Comparison of ENCODE assay signal across 8 cellular contexts in genomic region chr20:63854069-63854765, GRCh38. TPM values are rescaled to one million over a fixed set of nuclear protein-coding genes. Genes with fewer than 3 reads are reported as not detected.
DNase-seq lines count a peak whose midpoint lies in the region; ATAC-seq and TF ChIP-seq lines count a peak whose summit lies in the region.

No MANE protein-coding gene starts in this region.

- DNase-seq in GDM1 (lab: John Stamatoyannopoulos, UW), result peak; percentile 55
- DNase-seq in RPMI7951 (ENCODE audit: low read depth), result peak; percentile 93
- no peak for DNase-seq in left ventricle myocardium inferior
- DNase-seq in psoas muscle, result no peak
- no peak for DNase-seq in foreskin keratinocyte
- DNase-seq in GOT3 (lab: John Stamatoyannopoulos, UW), result no peak
- DNase-seq in tibial artery, result no peak

- peaks cover 67% of the 10 kb centered on the region for H3K4me1 ChIP-seq in left ventricle myocardium inferior
- H3K4me1 ChIP-seq in psoas muscle, result peaks cover 17% of the 10 kb centered on the region
- H3K4me1 ChIP-seq in foreskin keratinocyte, result no peaks in the 10 kb centered on the region
- H3K4me1 ChIP-seq in tibial artery, result peaks cover 0 to 41% (median 22%) of the 10 kb centered on the region in 4 donors

- WGBS in psoas muscle, 3 donors, result 17 to 37% (median 19%) methylated on average over 15 to 17 of the region's 17 CpGs

- intact Hi-C loops in left ventricle myocardium inferior (cut with micrococcal nuclease), result no loop called here
- intact Hi-C loops in psoas muscle (cut with DNase I), result no loop called here
- intact Hi-C loops in tibial artery (cut with DNase I; ENCODE audit: low total_unique reads), result no loop called here

- H3K27me3 ChIP-seq in left ventricle myocardium inferior (ENCODE audit: low read depth), result no peaks in the 10 kb centered on the region
- H3K27me3 ChIP-seq in psoas muscle (ENCODE audit: insufficient read depth in 3 of 3, low read length in 2 of 3), result peaks cover 0 to 42% (median 0%) of the 10 kb centered on the region in 3 donors
- peaks cover 51% of the 10 kb centered on the region for H3K27me3 ChIP-seq in foreskin keratinocyte
- peaks cover 0 to 57% of the 10 kb centered on the region in 2 donors for H3K27me3 ChIP-seq in tibial artery

- H3K4me3 ChIP-seq in left ventricle myocardium inferior, result peak overlapping the region; percentile 50
- H3K4me3 ChIP-seq in psoas muscle, result peak overlapping the region; percentile 16
- no peak overlapping the region for H3K4me3 ChIP-seq in tibial artery

- H3K27ac ChIP-seq in left ventricle myocardium inferior (replicated peaks) (peak overlapping the region; percentile 96), psoas muscle (peak overlapping the region; percentile 65), foreskin keratinocyte (no peak overlapping the region), tibial artery (peak overlapping the region in 1 of 2 donors; percentile 29)

- no peak for TF ChIP-seq CTCF in left ventricle myocardium inferior (IDR thresholded peaks at IDR 0.05; ENCODE audit: borderline replicate concordance)
- TF ChIP-seq CTCF in psoas muscle (IDR thresholded peaks at IDR 0.05), result no peak
- no peak for TF ChIP-seq CTCF in foreskin keratinocyte (conservative IDR thresholded peaks at IDR 0.05)
- no peak for TF ChIP-seq CTCF in tibial artery (IDR thresholded peaks at IDR 0.05)

- H3K36me3 ChIP-seq in left ventricle myocardium inferior (no peaks in the 10 kb centered on the region), psoas muscle (ENCODE audit: insufficient read depth in 1 of 2, low read depth in 1 of 2) (no peaks in the 10 kb centered on the region), tibial artery (no peaks in the 10 kb centered on the region)

- H3K9me3 ChIP-seq in left ventricle myocardium inferior (replicated peaks) (no peaks in the 10 kb centered on the region), psoas muscle (no peaks in the 10 kb centered on the region), tibial artery (no peaks in the 10 kb centered on the region)

- ATAC-seq in psoas muscle, result peak; percentile 15 to 25 (median 18)
- ATAC-seq in foreskin keratinocyte, result no peak
- ATAC-seq in HG02642 (IDR thresholded peaks at IDR 0.05; ENCODE audit: poor library complexity, unreplicated experiment), result no peak

RNA-seq across cellular contexts. Expression of gene ABHD16B, which starts 7.1 kb away (rescaled TPM):
- not detected in 2 replicates for total RNA-seq in RPMI7951 (2014; rRNA removed; shearing (Covaris generic))
- total RNA-seq in left ventricle myocardium inferior (not detected), psoas muscle (not detected), foreskin keratinocyte (not detected in 2 replicates)
- polyA plus RNA-seq in psoas muscle (1 to 10 TPM in 1 of 3 donors, under 1 TPM in 2; 0.04 to 3.2 (median 0.34) TPM), foreskin keratinocyte (not detected in 2 replicates)

RNA-seq across cellular contexts. Expression of gene TPD52L2, which starts 10.9 kb away (rescaled TPM):
- total RNA-seq in RPMI7951 (2014; rRNA removed; shearing (Covaris generic)), result 137 and 140 TPM in 2 replicates
- total RNA-seq in left ventricle myocardium inferior (72.0 TPM), psoas muscle (10 to 100 TPM; 40.7 to 56.0 (median 55.1) TPM), foreskin keratinocyte (137 and 144 TPM in 2 replicates)
- polyA plus RNA-seq in psoas muscle (100 to 1,000 TPM in 1 of 3 donors, 10 to 100 TPM in 2; 46.7 to 152 (median 89.7) TPM), foreskin keratinocyte (128 and 133 TPM in 2 replicates)

RNA-seq across cellular contexts. Expression of gene ZBTB46, which starts 23.2 kb away (rescaled TPM):
- total RNA-seq in RPMI7951 (2014; rRNA removed; shearing (Covaris generic)), result 3.4 and 5.8 TPM in 2 replicates
- total RNA-seq in left ventricle myocardium inferior (13.6 TPM), psoas muscle (1 to 10 TPM; 4.5 to 6.4 (median 5.6) TPM), foreskin keratinocyte (0.20 and 0.21 TPM in 2 replicates)
- polyA plus RNA-seq in psoas muscle (1 to 10 TPM; 1.3 to 3.1 (median 2.2) TPM), foreskin keratinocyte (0.06 and 0.09 TPM in 2 replicates)

RNA-seq across cellular contexts. Expression of gene DNAJC5, which starts 40.7 kb away (rescaled TPM):
- 29.3 and 37.1 TPM in 2 replicates for total RNA-seq in RPMI7951 (2014; rRNA removed; shearing (Covaris generic))
- total RNA-seq in left ventricle myocardium inferior, result 42.8 TPM
- 10 to 100 TPM; 20.4 to 27.3 (median 23.3) TPM for total RNA-seq in psoas muscle
- 10 to 100 TPM; 13.1 to 33.6 (median 19.7) TPM for polyA plus RNA-seq in psoas muscle
- 71.1 and 74.0 TPM in 2 replicates for total RNA-seq in foreskin keratinocyte
- polyA plus RNA-seq in foreskin keratinocyte, result 35.8 and 37.0 TPM in 2 replicates

Comparison
In these comparisons a context has a peak if more than half of its experiments do, and no peak if none do; other contexts are left out.
1. DNase-seq: peak in GDM1 (single experiment) and RPMI7951 (single experiment); none in left ventricle myocardium inferior (single experiment), psoas muscle (0 of 2), foreskin keratinocyte (0 of 2), GOT3 (single experiment) and tibial artery (0 of 2).
2. H3K4me3 ChIP-seq: peak in left ventricle myocardium inferior (single experiment) and psoas muscle (single experiment); none in tibial artery (0 of 2).
3. ATAC-seq: peak in psoas muscle (4 of 4); none in foreskin keratinocyte (single experiment) and HG02642 (single experiment).